Comparison of ENCODE assay signal across 29 cellular contexts in genomic region chr5:129988453-129988852, GRCh38.
"Had no signal": no experiment of that assay in that cellular context is flagged by ENCODE, and none has a peak within 500 bp of the region (broad histone marks: within the 10 kb centered on the region; RNA-seq: fewer than 3 reads in every experiment).

No MANE protein-coding gene starts in this region.

- H3K4me3 Mint-ChIP-seq: stimulated activated effector memory CD8-positive, alpha-beta T cell treated with anti-CD3 and anti-CD28 coated beads, Interleukin-12 subunit alpha, Interleukin-12 subunit beta, amount 100 ng/mL, for 72 hours; stimulated activated memory B cell treated with anti-CD40 and anti-IgM and Interleukin-4, amounts not matched to agents 10 μg/mL and 1 μg/mL and 100 μg/mL, for 72 hours; stimulated activated naive B cell treated with anti-CD40 and anti-IgM and Interleukin-4, amounts not matched to agents 10 μg/mL and 1 μg/mL and 100 μg/mL, for 72 hours; stimulated activated naive CD8-positive, alpha-beta T cell treated with anti-CD3 and anti-CD28 coated beads, Interleukin-15, amount 100 ng/mL, for 72 hours; stimulated activated naive CD8-positive, alpha-beta T cell treated with anti-CD3 and anti-CD28 coated beads, Interleukin-15, Interleukin-2, amounts not matched to agents 100 ng/mL and 50 ng/mL, for 24 hours; type B pancreatic cell had no signal

- H3K9me3 ChIP-seq: testis, thyroid gland had no signal

- ATAC-seq: stimulated activated effector memory CD8-positive, alpha-beta T cell treated with anti-CD3 and anti-CD28 coated beads, Interleukin-12 subunit alpha, Interleukin-12 subunit beta, amount 100 ng/mL, for 72 hours; stimulated activated memory B cell treated with anti-CD40 and anti-IgM and Interleukin-4, amounts not matched to agents 10 μg/mL and 1 μg/mL and 100 μg/mL, for 72 hours; stimulated activated naive B cell treated with anti-CD40 and anti-IgM and Interleukin-4, amounts not matched to agents 10 μg/mL and 1 μg/mL and 100 μg/mL, for 72 hours; stimulated activated naive CD8-positive, alpha-beta T cell treated with anti-CD3 and anti-CD28 coated beads, Interleukin-15, amount 100 ng/mL, for 72 hours; stimulated activated naive CD8-positive, alpha-beta T cell treated with anti-CD3 and anti-CD28 coated beads, Interleukin-15, Interleukin-2, amounts not matched to agents 100 U/mL and 50 U/mL, for 24 hours; upper lobe of right lung had no signal

- H3K36me3 ChIP-seq: stomach, suprapubic skin, thoracic aorta, thyroid gland, tibial artery, tibial nerve, transverse colon, upper lobe of left lung, upper lobe of right lung, uterus, vagina had no signal

- H3K4me3 ChIP-seq: stomach, suprapubic skin, testis, thoracic aorta, thyroid gland, tibial artery, tibial nerve, transverse colon, upper lobe of left lung, upper lobe of right lung, uterus, vagina had no signal

- H3K4me1 Mint-ChIP-seq: stimulated activated effector memory CD8-positive, alpha-beta T cell treated with anti-CD3 and anti-CD28 coated beads, Interleukin-12 subunit alpha, Interleukin-12 subunit beta, amount 100 ng/mL, for 72 hours; stimulated activated memory B cell treated with anti-CD40 and anti-IgM and Interleukin-4, amounts not matched to agents 10 μg/mL and 1 μg/mL and 100 μg/mL, for 72 hours; stimulated activated naive B cell treated with anti-CD40 and anti-IgM and Interleukin-4, amounts not matched to agents 10 μg/mL and 1 μg/mL and 100 μg/mL, for 72 hours; stimulated activated naive CD8-positive, alpha-beta T cell treated with anti-CD3 and anti-CD28 coated beads, Interleukin-15, amount 100 ng/mL, for 72 hours had no signal

- DNase-seq: stimulated activated CD4-positive, alpha-beta T cell treated with anti-CD3 and anti-CD28 coated beads, Interleukin-2, amount 100 ng/mL, for 48 hours; stimulated activated CD4-positive, alpha-beta T cell treated with anti-CD3 and anti-CD28 coated beads, Interleukin-4, amount 100 ng/mL, for 1 hour; stimulated activated CD4-positive, alpha-beta T cell treated with anti-CD3 and anti-CD28 coated beads, Interleukin-4, amount 100 ng/mL, for 24 hours; stimulated activated CD4-positive, alpha-beta T cell treated with anti-CD3 and anti-CD28 coated beads, Interleukin-4, amount 100 ng/mL, for 4 hours; stimulated activated CD8-positive, alpha-beta memory T cell treated with anti-CD3 and anti-CD28 coated beads, Interleukin-4, amount 100 ng/mL, for 48 hours; stimulated activated naive B cell treated with anti-CD40 and anti-IgM and Interleukin-4, amounts not matched to agents 10 μg/mL and 1 μg/mL and 100 μg/mL, for 72 hours; stimulated activated naive CD4-positive, alpha-beta T cell; stimulated activated naive CD4-positive, alpha-beta T cell treated with Interleukin-2 at 50 U/mL for 16 hours; stimulated activated naive CD8-positive, alpha-beta T cell treated with anti-CD3 and anti-CD28 coated beads, Interleukin-15, amount 100 ng/mL, for 72 hours; stimulated activated naive CD8-positive, alpha-beta T cell treated with anti-CD3 and anti-CD28 coated beads, Interleukin-15, Interleukin-2, amounts not matched to agents 100 U/mL and 50 U/mL, for 24 hours; stomach; substantia nigra; testis; tibial artery; transverse colon; trophoblast cell; upper lobe of left lung; upper lobe of right lung; uterus had no signal

- H3K4me1 ChIP-seq: stomach, suprapubic skin, testis, tibial nerve, transverse colon, upper lobe of left lung, upper lobe of right lung, uterus had no signal

- H3K27ac ChIP-seq: stomach, suprapubic skin, testis, thoracic aorta, thyroid gland, tibial artery, tibial nerve, transverse colon, upper lobe of left lung, upper lobe of right lung, uterus, vagina had no signal

- H3K27me3 ChIP-seq: stomach, suprapubic skin, testis, thyroid gland, tibial artery, tibial nerve, transverse colon, upper lobe of left lung, upper lobe of right lung, uterus, vagina had no signal

- FAIRE-seq: urothelium cell line had no signal

- H3K27me3 Mint-ChIP-seq: stimulated activated memory B cell treated with anti-CD40 and anti-IgM and Interleukin-4, amounts not matched to agents 10 μg/mL and 1 μg/mL and 100 μg/mL, for 72 hours; stimulated activated naive B cell treated with anti-CD40 and anti-IgM and Interleukin-4, amounts not matched to agents 10 μg/mL and 1 μg/mL and 100 μg/mL, for 72 hours; stimulated activated naive CD8-positive, alpha-beta T cell treated with anti-CD3 and anti-CD28 coated beads, Interleukin-15, amount 100 ng/mL, for 72 hours; stimulated activated naive CD8-positive, alpha-beta T cell treated with anti-CD3 and anti-CD28 coated beads, Interleukin-15, Interleukin-2, amounts not matched to agents 100 ng/mL and 50 ng/mL, for 24 hours; type B pancreatic cell had no signal

- H3K36me3 Mint-ChIP-seq: stimulated activated effector memory CD8-positive, alpha-beta T cell treated with anti-CD3 and anti-CD28 coated beads, Interleukin-12 subunit alpha, Interleukin-12 subunit beta, amount 100 ng/mL, for 72 hours; stimulated activated memory B cell treated with anti-CD40 and anti-IgM and Interleukin-4, amounts not matched to agents 10 μg/mL and 1 μg/mL and 100 μg/mL, for 72 hours had no signal

- H3K27ac Mint-ChIP-seq: stimulated activated effector memory CD8-positive, alpha-beta T cell treated with anti-CD3 and anti-CD28 coated beads, Interleukin-12 subunit alpha, Interleukin-12 subunit beta, amount 100 ng/mL, for 72 hours; stimulated activated memory B cell treated with anti-CD40 and anti-IgM and Interleukin-4, amounts not matched to agents 10 μg/mL and 1 μg/mL and 100 μg/mL, for 72 hours; stimulated activated naive B cell treated with anti-CD40 and anti-IgM and Interleukin-4, amounts not matched to agents 10 μg/mL and 1 μg/mL and 100 μg/mL, for 72 hours; stimulated activated naive CD8-positive, alpha-beta T cell treated with anti-CD3 and anti-CD28 coated beads, Interleukin-15, amount 100 ng/mL, for 72 hours; stimulated activated naive CD8-positive, alpha-beta T cell treated with anti-CD3 and anti-CD28 coated beads, Interleukin-15, Interleukin-2, amounts not matched to agents 100 ng/mL and 50 ng/mL, for 24 hours; type B pancreatic cell had no signal
